15 cellular contexts compared by ENCODE assay signal in genomic region chr4:131609039-131609438, GRCh38.
DNase-seq lines count a peak whose midpoint lies in the region; ATAC-seq and TF ChIP-seq lines count a peak whose summit lies in the region.
"Had no signal": no experiment of that assay in that cellular context is flagged by ENCODE, and none has a peak within 500 bp of the region (broad histone marks: within the 10 kb centered on the region; RNA-seq: fewer than 3 reads in every experiment).

No MANE protein-coding gene starts in this region.

- no peak overlapping the region for H4K91ac ChIP-seq in IMR-90 (ENCODE audit: insufficient read depth, low read depth, low read length)

- H3K79me1 ChIP-seq in IMR-90 (ENCODE audit: low read depth in 1 of 2, low read length in 2 of 2), result no peaks in the 10 kb centered on the region

- H2BK120ac ChIP-seq in IMR-90 (ENCODE audit: low read depth, low read length), result no peak overlapping the region

- no peaks in the 10 kb centered on the region for H3K27me3 ChIP-seq in IMR-90 (ENCODE audit: control insufficient read depth, insufficient read depth, low read length)
- H3K27me3 ChIP-seq in prostate gland (replicated peaks; ENCODE audit: insufficient read depth), result no peaks in the 10 kb centered on the region

- no peak overlapping the region for H2AK9ac ChIP-seq in IMR-90 (replicated peaks; ENCODE audit: low read depth, low read length, poor library complexity)

- no peak overlapping the region for H3K18ac ChIP-seq in IMR-90 (ENCODE audit: low read depth, low read length)

- no peak overlapping the region for H3K4me3 ChIP-seq in IMR-90 (ENCODE audit: insufficient read depth, low read depth, low read length)
- H3K4me3 ChIP-seq in cardiac fibroblast (replicated peaks in 1 of 2; ENCODE audit: low read depth in 2 of 2, low read length in 2 of 2), result no peak overlapping the region
- H3K4me3 ChIP-seq in fibroblast of mammary gland (ENCODE audit: control insufficient read depth, low read depth, low read length), result no peak overlapping the region
- no peak overlapping the region for H3K4me3 ChIP-seq in prostate gland
- H3K4me3 ChIP-seq: A549 had no signal

- no peak overlapping the region for H4K8ac ChIP-seq in IMR-90 (ENCODE audit: low read depth in 2 of 2, low read length in 2 of 2)

- H2AK5ac ChIP-seq in IMR-90 (ENCODE audit: low read depth, low read length), result no peak overlapping the region

- POLR2A ChIA-PET in IMR-90 (lab: Charles Lee; ENCODE audit: unreplicated experiment), result no interaction called here

- H2BK20ac ChIP-seq in IMR-90 (ENCODE audit: low read depth, low read length), result peak overlapping the region; percentile 67

- dilution Hi-C loops in IMR-90 (cut with HindIII; ENCODE audit: low sequenced_read_pairs, unreplicated experiment), result no loop called here

- H4K5ac ChIP-seq in IMR-90 (ENCODE audit: low read depth, low read length), result no peak overlapping the region

- no peaks in the 10 kb centered on the region for H4K20me1 ChIP-seq in IMR-90 (ENCODE audit: insufficient read depth, low read length)

- CTCF ChIA-PET in IMR-90 (lab: Yijun Ruan, JAX), result no interaction called here

- H3K4me1 ChIP-seq in IMR-90 (ENCODE audit: control insufficient read depth, insufficient read depth, low read length) (no peaks in the 10 kb centered on the region), prostate gland (replicated peaks) (no peaks in the 10 kb centered on the region)
- H3K4me1 ChIP-seq: A549 had no signal

- H3K56ac ChIP-seq in IMR-90 (ENCODE audit: extremely low read depth, insufficient read depth, low read length), result no peak overlapping the region

- no TSS peak for BruUV-seq in IMR-90 (replicated peaks; lab: Mats Ljungman, UMichigan)

- no peak overlapping the region for H3K4me2 ChIP-seq in IMR-90 (ENCODE audit: low read depth, low read length)
- H3K4me2 ChIP-seq: A549 had no signal

- H3K4ac ChIP-seq in IMR-90 (ENCODE audit: low read depth, low read length), result no peak overlapping the region

- no peak for ATAC-seq in IMR-90 (ENCODE audit: low read depth)
- no peak for ATAC-seq in omental fat pad (ENCODE audit: low FRiP score)
- ATAC-seq: A549; CD8-positive, alpha-beta T cell; HepG2 had no signal

- H2BK15ac ChIP-seq in IMR-90 (ENCODE audit: low read depth, low read length), result no peak overlapping the region

- TF ChIP-seq POLR2A in IMR-90 (IDR thresholded peaks at IDR 0.05; ENCODE audit: low read depth, low read length) (no peak), prostate gland (IDR thresholded peaks at IDR 0.05) (no peak)

- H3K27ac ChIP-seq in IMR-90 (ENCODE audit: insufficient read depth, low read length) (no peak overlapping the region), prostate gland (no peak overlapping the region)
- H3K27ac ChIP-seq: A549 had no signal

- no peak overlapping the region for H3K9ac ChIP-seq in IMR-90 (ENCODE audit: low read depth, low read length)

- no peak for TF ChIP-seq RAD21 in IMR-90 (IDR thresholded peaks at IDR 0.05; ENCODE audit: low read length)

- H2AFZ ChIP-seq in IMR-90 (replicated peaks; ENCODE audit: low read length, poor library complexity), result no peak overlapping the region

- no peaks in the 10 kb centered on the region for H3K36me3 ChIP-seq in IMR-90 (ENCODE audit: control insufficient read depth, insufficient read depth, low read length)
- H3K36me3 ChIP-seq in prostate gland, result no peaks in the 10 kb centered on the region

- H3K9me3 ChIP-seq in IMR-90 (ENCODE audit: control insufficient read depth, insufficient read depth, low read length) (no peaks in the 10 kb centered on the region), prostate gland (no peaks in the 10 kb centered on the region)
- H3K9me3 ChIP-seq: A549 had no signal

- no peak overlapping the region for H2BK5ac ChIP-seq in IMR-90 (ENCODE audit: low read depth, low read length, poor library complexity, severe bottlenecking)

- H3K14ac ChIP-seq in IMR-90 (replicated peaks; ENCODE audit: low read depth, low read length), result no peak overlapping the region

- H3K9me1 ChIP-seq in IMR-90 (ENCODE audit: insufficient read depth, low read length), result no peaks in the 10 kb centered on the region

- TF ChIP-seq CTCF in IMR-90 (conservative IDR thresholded peaks at IDR 0.05; ENCODE audit: low read depth, low read length), result no peak
- no peak for TF ChIP-seq CTCF in cardiac fibroblast (IDR thresholded peaks at IDR 0.05; ENCODE audit: low read depth, low read length)
- TF ChIP-seq CTCF in fibroblast of mammary gland (conservative IDR thresholded peaks at IDR 0.05; ENCODE audit: control insufficient read depth, insufficient read depth, low read depth, low read length), result no peak
- no peak for TF ChIP-seq CTCF in omental fat pad (IDR thresholded peaks at IDR 0.05)
- TF ChIP-seq CTCF in prostate gland (IDR thresholded peaks at IDR 0.05), result no peak
- TF ChIP-seq CTCF in GM13977 (IDR thresholded peaks at IDR 0.05; ENCODE audit: extremely low read depth, insufficient read depth, missing control alignments), result no peak

- no peak for DNase-seq in IMR-90
- peak; percentile 17 to 26 for DNase-seq in cardiac fibroblast (ENCODE audit: low read depth in 2 of 2)
- peak; percentile 25 for DNase-seq in fibroblast of mammary gland (ENCODE audit: low read depth)
- DNase-seq in iris pigment epithelial cell (ENCODE audit: low read depth), result peak; percentile 24
- no peak for DNase-seq in omental fat pad (ENCODE audit: low spot score)
- DNase-seq in prostate gland (ENCODE audit: low spot score), result no peak
- no peak for DNase-seq in GM13977 (ENCODE audit: low spot score)
- DNase-seq: CD8-positive, alpha-beta T cell; COR-L47; DND-41; GDM1; HCEC 1CT; HFFc6 had no signal

- in situ Hi-C loops in IMR-90 (cut with MboI; ENCODE audit: low sequenced_read_pairs) (no loop called here), GM13977 (cut with MboI; ENCODE audit: low pct_unique_long_range_greater_than_20kb, low sequenced_read_pairs, unreplicated experiment) (no loop called here)

- intact Hi-C loops in IMR-90 (cut with micrococcal nuclease) (no loop called here), prostate gland (cut with DNase I) (no loop called here)

- H3K23ac ChIP-seq in IMR-90 (ENCODE audit: low read depth, low read length), result no peak overlapping the region

TF ChIP-seq in IMR-90, 13 proteins besides CTCF, POLR2A, EP300 and RAD21:
- TF ChIP-seq RFX5 (IDR thresholded peaks at IDR 0.05; ENCODE audit: low read depth, low read length) (no peak), NFE2L2 (IDR thresholded peaks at IDR 0.05; ENCODE audit: low read depth, low read length) (no peak), BHLHE40 (IDR thresholded peaks at IDR 0.05; ENCODE audit: low read depth, low read length) (no peak), RCOR1 (IDR thresholded peaks at IDR 0.05; ENCODE audit: insufficient replicate concordance, low read length) (no peak), CEBPB (IDR thresholded peaks at IDR 0.05; ENCODE audit: low read depth, low read length) (no peak), CHD1 (IDR thresholded peaks at IDR 0.05; ENCODE audit: low read depth, low read length) (no peak), FOS (IDR thresholded peaks at IDR 0.05; ENCODE audit: low read depth, low read length) (no peak), USF2 (IDR thresholded peaks at IDR 0.05; ENCODE audit: low read depth, low read length) (no peak), MAZ (IDR thresholded peaks at IDR 0.05; ENCODE audit: borderline replicate concordance, low read depth, low read length) (no peak), ELK1 (IDR thresholded peaks at IDR 0.05; ENCODE audit: borderline replicate concordance, low read depth, low read length) (no peak), MAFK (IDR thresholded peaks at IDR 0.05; ENCODE audit: low read depth, low read length) (no peak), SMC3 (IDR thresholded peaks at IDR 0.05; ENCODE audit: low read depth, low read length) (no peak), MXI1 (IDR thresholded peaks at IDR 0.05; ENCODE audit: borderline replicate concordance, low read depth, low read length) (no peak)
TF ChIP-seq in IMR-90: peak in this region for 0.

Comparison
In these comparisons a context has a peak if more than half of its experiments do, and no peak if none do; other contexts are left out.
1. DNase-seq: peak in cardiac fibroblast (2 of 2), fibroblast of mammary gland (single experiment) and iris pigment epithelial cell (single experiment); none in IMR-90 (single experiment), omental fat pad (single experiment), prostate gland (single experiment) and GM13977 (single experiment).